In genomic region chr2:216700088-216700567, GRCh38 we compare ENCODE assay signal across 9 cellular contexts. TPM values are rescaled to one million over a fixed set of nuclear protein-coding genes. Genes with fewer than 3 reads are reported as not detected.
DNase-seq lines count a peak whose midpoint lies in the region; TF ChIP-seq lines count a peak whose summit lies in the region.
"Had no signal": no experiment of that assay in that cellular context is flagged by ENCODE, and none has a peak within 500 bp of the region (broad histone marks: within the 10 kb centered on the region; RNA-seq: fewer than 3 reads in every experiment).

No MANE protein-coding gene starts in this region.

- intact Hi-C loops in esophagus squamous epithelium (cut with DNase I) (no loop called here), stomach (cut with DNase I; ENCODE audit: low total_unique reads) (no loop called here)

- H3K9me3 ChIP-seq in esophagus squamous epithelium: no peaks in the 10 kb centered on the region
- no peaks in the 10 kb centered on the region for H3K9me3 ChIP-seq in stomach

- H3K27me3 ChIP-seq in esophagus squamous epithelium (peaks cover 0 to 30% (median 0%) of the 10 kb centered on the region in 4 donors), stomach (peaks cover 0 to 36% (median 8%) of the 10 kb centered on the region in 3 donors)

- peak overlapping the region in 3 of 4 donors; percentile 54 to 73 (median 70) for H3K27ac ChIP-seq in esophagus squamous epithelium
- H3K27ac ChIP-seq in stomach: peak overlapping the region in 4 of 5 donors; percentile 50 to 90 (median 74)

- TF ChIP-seq POLR2A in esophagus squamous epithelium (IDR thresholded peaks at IDR 0.05): no peak
- no peak for TF ChIP-seq POLR2A in stomach (IDR thresholded peaks at IDR 0.05)

- H3K4me1 ChIP-seq in esophagus squamous epithelium: peaks cover 18 to 57% (median 25%) of the 10 kb centered on the region in 3 donors
- peaks cover 7 to 71% (median 35%) of the 10 kb centered on the region in 4 donors for H3K4me1 ChIP-seq in stomach

- TF ChIP-seq CTCF in esophagus squamous epithelium (IDR thresholded peaks at IDR 0.05) (no peak), stomach (IDR thresholded peaks at IDR 0.05) (no peak)

- no peak for TF ChIP-seq EP300 in stomach (IDR thresholded peaks at IDR 0.05)

- DNase-seq in NCI-H1105 (lab: John Stamatoyannopoulos, UW) (peak; percentile 80), NCI-H446 treated with DMSO at 0.1 percent for 48 hours (lab: John Stamatoyannopoulos, UW) (peak; percentile 60), esophagus squamous epithelium (lab: John Stamatoyannopoulos, UW) (no peak), stomach (no peak), SW 1271 (lab: John Stamatoyannopoulos, UW) (no peak), RPMI8226 (no peak)
- no peak for DNase-seq in activated effector memory CD4-positive, alpha-beta T cell treated with Interleukin-2 at 50 U/mL for 16 hours
- DNase-seq: activated naive CD8-positive, alpha-beta T cell treated with anti-CD3 and anti-CD28 coated beads, Interleukin-2, amount 10 ng/mL, durations not matched to agents 7 days and 5 days; CD4-positive, alpha-beta T cell had no signal

- 20 to 37% methylated on average over 7 of the region's 7 CpGs for WGBS in esophagus squamous epithelium, 2 donors
- WGBS in stomach, 5 donors: 29 to 41% (median 35%) methylated on average over 7 of the region's 7 CpGs

- no peak overlapping the region for H3K4me3 ChIP-seq in esophagus squamous epithelium
- H3K4me3 ChIP-seq in stomach: no peak overlapping the region

- H3K36me3 ChIP-seq in esophagus squamous epithelium: no peaks in the 10 kb centered on the region
- no peaks in the 10 kb centered on the region for H3K36me3 ChIP-seq in stomach

RNA-seq across cellular contexts. Expression of gene IGFBP5, which starts 4.8 kb away (rescaled TPM):
- total RNA-seq in esophagus squamous epithelium (100 to 1,000 TPM in 2 of 4 donors, 10 to 100 TPM in 2; 26.9 to 899 (median 95.4) TPM), stomach (100 to 1,000 TPM; 166 to 923 (median 548) TPM)
- polyA plus RNA-seq in stomach: 100 to 1,000 TPM in 2 of 3 donors, 10 to 100 TPM in 1; 92.1 to 215 (median 128) TPM
- total RNA-seq: CD4-positive, alpha-beta T cell had no signal

Comparison
In these comparisons a context has a peak if more than half of its experiments do, and no peak if none do; other contexts are left out.
1. DNase-seq: peak in NCI-H1105 (single experiment) and NCI-H446 treated with DMSO at 0.1 percent for 48 hours (single experiment); none in esophagus squamous epithelium (single experiment), stomach (single experiment), SW 1271 (0 of 2), RPMI8226 (single experiment) and activated effector memory CD4-positive, alpha-beta T cell treated with Interleukin-2 at 50 U/mL for 16 hours (single experiment).